ENCODE assay signal across 1 cellular context in genomic region chr6:311679-312220, GRCh38.
TF ChIP-seq lines count a peak whose summit lies in the region.

No MANE protein-coding gene starts in this region.

TF ChIP-seq in K562, 482 proteins besides CTCF, POLR2A, EP300 and RAD21 (continued from another document and continues in another):
- TF ChIP-seq ZBTB49 (CRISPR knock-in tag; IDR thresholded peaks at IDR 0.05; ENCODE audit: borderline replicate concordance), result no peak
- no peak; the same call in 1 of the 2 replicates for TF ChIP-seq NBN (IDR thresholded peaks at IDR 0.05; ENCODE audit: low read depth)
- no peak for TF ChIP-seq NKRF (IDR thresholded peaks at IDR 0.05; ENCODE audit: borderline replicate concordance)
- no peak for TF ChIP-seq CHD7 (IDR thresholded peaks at IDR 0.05; ENCODE audit: low read depth, low read length)
- no peak for TF ChIP-seq ZNF707 (CRISPR knock-in tag; conservative IDR thresholded peaks at IDR 0.05)
- no peak for TF ChIP-seq ZSCAN29 (IDR thresholded peaks at IDR 0.05)
- TF ChIP-seq SMARCA4 (IDR thresholded peaks at IDR 0.05), result peak; percentile 50; the same call in 1 of the 2 replicates
- TF ChIP-seq MBD1 (CRISPR knock-in tag; IDR thresholded peaks at IDR 0.05), result no peak
- no peak for TF ChIP-seq HDAC1 (IDR thresholded peaks at IDR 0.05)
- TF ChIP-seq ZNF668 (CRISPR knock-in tag; IDR thresholded peaks at IDR 0.05), result no peak
- TF ChIP-seq HMGXB4 (CRISPR knock-in tag; IDR thresholded peaks at IDR 0.05), result no peak
- TF ChIP-seq ZNF12 (CRISPR knock-in tag; IDR thresholded peaks at IDR 0.05), result peak; percentile 38; the same call in 1 of the 2 replicates
- no peak for TF ChIP-seq MCM2 (IDR thresholded peaks at IDR 0.05; ENCODE audit: low read depth)
- 0 out of 2 replicates have a peak, but pooled peaks have one; percentile 22 for TF ChIP-seq CBFB (CRISPR knock-in tag; IDR thresholded peaks at IDR 0.05)
- TF ChIP-seq BRD4 (IDR thresholded peaks at IDR 0.05), result 0 out of 2 replicates have a peak, but pooled peaks have one; percentile 55
- no peak for TF ChIP-seq USF1 (CRISPR knock-in tag; IDR thresholded peaks at IDR 0.05)
- TF ChIP-seq RERE (CRISPR knock-in tag; IDR thresholded peaks at IDR 0.05; ENCODE audit: borderline replicate concordance), result no peak
- TF ChIP-seq PCBP1 (IDR thresholded peaks at IDR 0.05; ENCODE audit: low read depth, low read length, poor library complexity, severe bottlenecking), result no peak
- no peak for TF ChIP-seq OTX1 (CRISPR knock-in tag; IDR thresholded peaks at IDR 0.05)
- TF ChIP-seq CREB5 (CRISPR knock-in tag; IDR thresholded peaks at IDR 0.05), result no peak
- no peak for TF ChIP-seq CEBPG (CRISPR knock-in tag; IDR thresholded peaks at IDR 0.05)
- TF ChIP-seq CEBPG (tag; conservative IDR thresholded peaks at IDR 0.05 in 1 of 2, IDR thresholded peaks at IDR 0.05 in 1 of 2), result peak; percentile 56 to 85; a peak in 3 of 4 replicates
- peak; percentile 54 for TF ChIP-seq TCF3 (CRISPR knock-in tag; IDR thresholded peaks at IDR 0.05)
- peak; percentile 61; the same call in 1 of the 2 replicates for TF ChIP-seq SOX6 (IDR thresholded peaks at IDR 0.05)
- TF ChIP-seq HSF4 (CRISPR knock-in tag; IDR thresholded peaks at IDR 0.05; ENCODE audit: borderline replicate concordance), result no peak
